ENCODE assay signal across 8 cellular contexts in the genomic region with DNA sequence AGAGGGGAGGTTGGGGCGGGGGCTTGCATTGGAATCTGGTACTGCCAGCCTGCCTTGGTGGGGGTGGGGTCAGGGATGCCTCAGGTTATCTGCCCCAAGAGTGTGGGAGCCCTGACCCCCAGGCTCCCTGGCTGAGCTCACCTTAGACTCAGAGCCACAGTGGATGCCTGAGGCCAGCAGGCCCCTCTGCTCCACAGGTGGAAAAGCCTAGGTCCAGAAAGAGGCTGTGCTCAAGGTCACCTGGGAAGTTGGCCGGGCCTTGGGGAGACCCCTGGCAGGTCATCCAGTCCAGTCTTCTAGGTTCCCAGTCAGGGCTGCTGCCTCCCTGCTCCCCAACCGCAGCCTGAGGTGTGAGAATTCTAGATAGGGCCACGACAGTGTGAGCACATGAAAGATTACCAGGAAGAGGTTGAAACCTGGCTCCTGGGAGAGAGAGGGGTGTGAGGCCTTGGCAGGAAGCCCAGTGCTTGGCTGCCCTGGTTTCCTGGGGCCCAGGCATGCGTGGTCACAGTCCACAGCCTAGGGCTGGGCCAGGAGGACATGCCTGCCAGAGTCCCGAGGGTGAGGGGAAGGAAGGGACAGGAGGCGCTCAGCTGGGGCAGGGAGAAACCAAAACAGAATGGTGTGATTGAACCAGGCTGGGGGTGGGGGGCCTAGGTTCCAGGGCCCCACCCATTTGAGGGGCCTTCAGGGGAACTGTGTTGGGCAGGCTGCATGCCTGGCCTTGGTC. TPM values are rescaled to one million over a fixed set of nuclear protein-coding genes. Genes with fewer than 3 reads are reported as not detected.
DNase-seq lines count a peak whose midpoint lies in the region; ATAC-seq, FAIRE-seq and TF ChIP-seq lines count a peak whose summit lies in the region.

No MANE protein-coding gene starts in this region.

- no peak overlapping the region for H3K4me3 Mint-ChIP-seq in activated CD4-positive, alpha-beta memory T cell treated with anti-CD3 and anti-CD28 coated beads for 36 hours
- no peak overlapping the region for H3K4me3 Mint-ChIP-seq in activated CD4-positive, alpha-beta memory T cell treated with anti-CD3 and anti-CD28 coated beads, Interleukin-2, amount 10 ng/mL, durations not matched to agents 7 days and 5 days
- H3K4me3 Mint-ChIP-seq in neural progenitor cell, result no peak overlapping the region

- no peaks in the 10 kb centered on the region for H3K27me3 Mint-ChIP-seq in activated CD4-positive, alpha-beta memory T cell treated with anti-CD3 and anti-CD28 coated beads for 36 hours
- H3K27me3 Mint-ChIP-seq in activated CD4-positive, alpha-beta memory T cell treated with anti-CD3 and anti-CD28 coated beads, Interleukin-2, amount 10 ng/mL, durations not matched to agents 7 days and 5 days, result peaks cover 5% of the 10 kb centered on the region
- peaks cover 10% of the 10 kb centered on the region for H3K27me3 Mint-ChIP-seq in neural progenitor cell (ENCODE audit: insufficient read depth, low read depth)

- no peaks in the 10 kb centered on the region for H4K20me1 ChIP-seq in neural progenitor cell (ENCODE audit: low read depth)

- no peak overlapping the region for H2AFZ ChIP-seq in neural progenitor cell (replicated peaks)

- H3K36me3 ChIP-seq in neural progenitor cell, result no peaks in the 10 kb centered on the region

- H3K36me3 Mint-ChIP-seq in activated CD4-positive, alpha-beta memory T cell treated with anti-CD3 and anti-CD28 coated beads for 36 hours, result peaks cover 1% of the 10 kb centered on the region
- H3K36me3 Mint-ChIP-seq in activated CD4-positive, alpha-beta memory T cell treated with anti-CD3 and anti-CD28 coated beads, Interleukin-2, amount 10 ng/mL, durations not matched to agents 7 days and 5 days (ENCODE audit: low read depth), result no peaks in the 10 kb centered on the region
- H3K36me3 Mint-ChIP-seq in neural progenitor cell, result peaks cover 1% of the 10 kb centered on the region

- H3F3A ChIP-seq in neural progenitor cell (ENCODE audit: low read depth), result no peaks in the 10 kb centered on the region

- H3K79me2 ChIP-seq in neural progenitor cell (ENCODE audit: low read depth), result no peaks in the 10 kb centered on the region

- no peak for TF ChIP-seq CTCF in neural progenitor cell (IDR thresholded peaks at IDR 0.05)

- no peak overlapping the region for H3K27ac ChIP-seq in neural progenitor cell

- CTCF ChIA-PET in activated CD4-positive, alpha-beta memory T cell treated with anti-CD3 and anti-CD28 coated beads for 36 hours (lab: Charles Lee), result interaction anchor here (1.4 to 5.7 kb wide), 6 partner anchors 9 to 173 kb away, joined by 3 to 38 read pairs (median 6); no protein-coding TSS in a partner anchor
- CTCF ChIA-PET in activated CD4-positive, alpha-beta memory T cell treated with anti-CD3 and anti-CD28 coated beads, Interleukin-2, amount 10 ng/mL, durations not matched to agents 7 days and 5 days (lab: Charles Lee), result interaction anchor here (1.0 to 5.0 kb wide), 4 partner anchors 9 to 167 kb away, joined by 3 to 23 read pairs (median 4); no protein-coding TSS in a partner anchor

- ATAC-seq in esophagus mucosa (peak; percentile 85), GM21381 (IDR thresholded peaks at IDR 0.05; ENCODE audit: unreplicated experiment) (no peak)

- H3K9me3 ChIP-seq in neural progenitor cell (ENCODE audit: low read depth), result no peaks in the 10 kb centered on the region

- no peak overlapping the region for H3K4me3 ChIP-seq in neural progenitor cell

- H3K9ac ChIP-seq in neural progenitor cell, result no peak overlapping the region

- no peaks in the 10 kb centered on the region for H3K9me3 Mint-ChIP-seq in activated CD4-positive, alpha-beta memory T cell treated with anti-CD3 and anti-CD28 coated beads for 36 hours
- no peaks in the 10 kb centered on the region for H3K9me3 Mint-ChIP-seq in activated CD4-positive, alpha-beta memory T cell treated with anti-CD3 and anti-CD28 coated beads, Interleukin-2, amount 10 ng/mL, durations not matched to agents 7 days and 5 days
- H3K9me3 Mint-ChIP-seq in neural progenitor cell, result peaks cover 5% of the 10 kb centered on the region

- H3K4me1 ChIP-seq in neural progenitor cell, result peaks cover 4% of the 10 kb centered on the region

- H3K4me2 ChIP-seq in neural progenitor cell, result no peak overlapping the region

- no peak for FAIRE-seq in GM12891 (lab: Jason Lieb, UNC)

- H3K4me1 Mint-ChIP-seq in activated CD4-positive, alpha-beta memory T cell treated with anti-CD3 and anti-CD28 coated beads for 36 hours (ENCODE audit: low read depth), result peaks cover 19% of the 10 kb centered on the region
- peaks cover 12% of the 10 kb centered on the region for H3K4me1 Mint-ChIP-seq in activated CD4-positive, alpha-beta memory T cell treated with anti-CD3 and anti-CD28 coated beads, Interleukin-2, amount 10 ng/mL, durations not matched to agents 7 days and 5 days
- H3K4me1 Mint-ChIP-seq in neural progenitor cell, result peaks cover 20% of the 10 kb centered on the region

- intact Hi-C loops in activated CD4-positive, alpha-beta memory T cell treated with anti-CD3 and anti-CD28 coated beads for 36 hours (cut with micrococcal nuclease), result loop anchor here (5.0 kb wide), 1 partner anchor 382 kb away; no protein-coding TSS in a partner anchor

- TF ChIP-seq POLR2A in GM12891 (IDR thresholded peaks at IDR 0.05; ENCODE audit: low read depth, low read length), result no peak

- peaks cover 14% of the 10 kb centered on the region for H3K27me3 ChIP-seq in neural progenitor cell

- DNase-seq in activated CD4-positive, alpha-beta memory T cell treated with anti-CD3 and anti-CD28 coated beads for 36 hours, result peak; percentile 40
- no peak for DNase-seq in activated CD4-positive, alpha-beta memory T cell treated with anti-CD3 and anti-CD28 coated beads, Interleukin-2, amount 10 ng/mL, durations not matched to agents 7 days and 5 days
- peak; percentile 38 to 61 for DNase-seq in SHP77 (lab: John Stamatoyannopoulos, UW)
- DNase-seq in neural progenitor cell (ENCODE audit: low spot score), result no peak
- DNase-seq in hepatic stellate cell (ENCODE audit: low spot score), result no peak
- no peak for DNase-seq in GM12891 (ENCODE audit: insufficient read length, low spot score)

- peak overlapping the region; percentile 13 for H3K27ac Mint-ChIP-seq in activated CD4-positive, alpha-beta memory T cell treated with anti-CD3 and anti-CD28 coated beads for 36 hours
- no peak overlapping the region for H3K27ac Mint-ChIP-seq in activated CD4-positive, alpha-beta memory T cell treated with anti-CD3 and anti-CD28 coated beads, Interleukin-2, amount 10 ng/mL, durations not matched to agents 7 days and 5 days
- H3K27ac Mint-ChIP-seq in neural progenitor cell, result peak overlapping the region; percentile 42

- POLR2A ChIA-PET in activated CD4-positive, alpha-beta memory T cell treated with anti-CD3 and anti-CD28 coated beads for 36 hours (lab: Charles Lee), result no interaction called here
- POLR2A ChIA-PET in activated CD4-positive, alpha-beta memory T cell treated with anti-CD3 and anti-CD28 coated beads, Interleukin-2, amount 10 ng/mL, durations not matched to agents 7 days and 5 days (lab: Charles Lee), result no interaction called here

TF ChIP-seq in GM12891, 5 proteins besides CTCF, POLR2A, EP300 and RAD21:
- TF ChIP-seq POLR2AphosphoS5 (IDR thresholded peaks at IDR 0.05; ENCODE audit: low read depth, low read length) (no peak), TAF1 (IDR thresholded peaks at IDR 0.05; ENCODE audit: low read depth, low read length) (no peak), SPI1 (IDR thresholded peaks at IDR 0.05; ENCODE audit: low read depth, low read length) (no peak), POU2F2 (IDR thresholded peaks at IDR 0.05; ENCODE audit: low read depth, low read length) (no peak), PAX5 (IDR thresholded peaks at IDR 0.05; ENCODE audit: insufficient read depth, low read length, severe bottlenecking) (no peak)

RNA-seq across cellular contexts. Expression of gene HDAC11, which starts 4.9 kb away (rescaled TPM):
- total RNA-seq in activated CD4-positive, alpha-beta memory T cell treated with anti-CD3 and anti-CD28 coated beads for 36 hours, result 1 to 10 TPM; 3.3 to 4.3 TPM
- total RNA-seq in activated CD4-positive, alpha-beta memory T cell treated with anti-CD3 and anti-CD28 coated beads, Interleukin-2, amount 10 ng/mL, durations not matched to agents 7 days and 5 days, result 1 to 10 TPM; 2.0 to 3.6 TPM
- 15.9 TPM for total RNA-seq in esophagus mucosa
- 4.8 and 12.6 TPM in 2 replicates for total RNA-seq in neural progenitor cell (ENCODE audit: low replicate concordance)
- 0.94 TPM for polyA plus RNA-seq in GM12891 (2012; ENCODE audit: low read depth, missing spikeins)

Comparison
In these comparisons a context has a peak if more than half of its experiments do, and no peak if none do; other contexts are left out.
1. DNase-seq: peak in activated CD4-positive, alpha-beta memory T cell treated with anti-CD3 and anti-CD28 coated beads for 36 hours (single experiment) and SHP77 (2 of 2); none in activated CD4-positive, alpha-beta memory T cell treated with anti-CD3 and anti-CD28 coated beads, Interleukin-2, amount 10 ng/mL, durations not matched to agents 7 days and 5 days (single experiment), neural progenitor cell (single experiment), hepatic stellate cell (single experiment) and GM12891 (single experiment).